1 cellular context compared by ENCODE assay signal in the genomic region with DNA sequence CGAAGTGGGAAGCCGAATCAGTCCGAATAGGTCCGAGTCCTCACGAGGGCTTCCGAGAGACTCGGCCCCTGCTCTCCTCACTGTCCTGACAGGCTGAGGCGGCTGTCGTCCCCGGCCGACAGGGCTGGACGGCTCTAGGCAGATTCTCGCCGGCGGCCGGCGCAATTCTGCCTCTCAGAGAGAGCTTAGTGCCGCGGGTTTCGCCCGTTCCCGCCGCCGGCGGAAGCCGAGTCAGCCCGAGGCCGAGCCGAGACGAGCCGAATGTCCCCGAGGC.
TF ChIP-seq lines count a peak whose summit lies in the region.

No MANE protein-coding gene starts in this region.

TF ChIP-seq in H1, 55 proteins besides CTCF, POLR2A, EP300 and RAD21:
- TF ChIP-seq CHD2 (IDR thresholded peaks at IDR 0.05; ENCODE audit: low read length) (no peak), SP4 (IDR thresholded peaks at IDR 0.05; ENCODE audit: low read length) (peak; percentile 98)
